13 cellular contexts compared by ENCODE assay signal in the genomic region with DNA sequence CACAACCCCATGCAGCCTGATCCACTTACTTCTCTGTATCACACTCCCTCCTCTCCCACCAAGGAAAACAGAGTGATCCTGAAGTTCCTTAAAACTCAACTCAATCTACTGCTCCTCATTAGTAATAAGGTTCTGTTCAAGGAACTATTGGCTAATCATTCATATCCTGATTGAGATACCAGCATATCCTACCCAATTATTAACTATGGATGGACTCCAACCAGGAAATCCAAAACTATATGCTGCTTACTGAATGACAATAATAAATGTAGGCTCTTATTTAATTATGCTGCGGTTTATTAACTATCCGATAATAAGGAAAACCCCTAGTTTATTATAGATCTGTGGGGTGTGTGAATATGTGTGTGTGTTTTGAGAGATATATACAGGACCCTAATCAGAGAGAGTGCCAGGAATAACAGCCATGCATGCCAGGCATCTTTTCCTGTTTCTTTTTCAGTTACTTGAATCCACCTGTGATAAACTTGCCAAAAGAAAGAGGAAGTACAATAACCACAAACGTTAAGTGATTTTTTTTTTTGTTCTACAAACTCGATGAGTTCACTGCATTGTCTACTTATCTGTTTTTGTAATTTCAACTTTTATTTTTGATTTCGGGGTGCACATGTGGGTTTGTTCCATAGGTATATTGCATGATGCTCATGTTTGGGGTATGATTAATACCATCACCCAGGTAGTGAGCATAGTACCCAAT.
A peak's percentile ranks its signal among the peaks of the same experiment; 100 is the strongest.
DNase-seq lines count a peak whose midpoint lies in the region; ATAC-seq and TF ChIP-seq lines count a peak whose summit lies in the region.
"Had no signal": no experiment of that assay in that cellular context is flagged by ENCODE, and none has a peak within 500 bp of the region (broad histone marks: within the 10 kb centered on the region; RNA-seq: fewer than 3 reads in every experiment).

No MANE protein-coding gene starts in this region.

- TF ChIP-seq CTCF in upper lobe of right lung (IDR thresholded peaks at IDR 0.05) (no peak), right atrium auricular region (IDR thresholded peaks at IDR 0.05) (no peak)

- intact Hi-C loops in upper lobe of right lung (cut with DNase I) = no loop called here

- H3K9me3 ChIP-seq in upper lobe of right lung = no peaks in the 10 kb centered on the region
- peaks cover 0 to 11% of the 10 kb centered on the region in 2 donors for H3K9me3 ChIP-seq in right atrium auricular region
- H3K9me3 ChIP-seq: thyroid gland had no signal

- H3K27me3 Mint-ChIP-seq in immature natural killer cell (ENCODE audit: low read depth in 3 of 3) = peaks cover 0 to 2% (median 0%) of the 10 kb centered on the region in 3 donors

- ATAC-seq in GM21786 (IDR thresholded peaks at IDR 0.05; ENCODE audit: unreplicated experiment) = peak; percentile 69
- ATAC-seq in upper lobe of right lung = no peak
- ATAC-seq: K562 had no signal

- H3K4me3 Mint-ChIP-seq in immature natural killer cell = peak overlapping the region; percentile 40 to 60 (median 46)

- H3K27ac Mint-ChIP-seq in immature natural killer cell = peak overlapping the region in 2 of 6 donors; percentile 22 to 78

- DNase-seq in SKM-1 treated with dmso at 0.1 percent for 144 hours (lab: John Stamatoyannopoulos, UW; ENCODE audit: unreplicated experiment) (peak; percentile 4), SKM-1 (lab: John Stamatoyannopoulos, UW; ENCODE audit: unreplicated experiment) (no peak), NAMALWA (ENCODE audit: low spot score) (peak; percentile 55), immature natural killer cell (peak in 1 of 3 donors; percentile 5), upper lobe of right lung (no peak), nucleus accumbens (lab: John Stamatoyannopoulos, UW) (no peak), right atrium auricular region (ENCODE audit: low spot score) (no peak)
- DNase-seq: 8988T; NK-92 treated with Interleukin-12 subunit alpha and Interleukin-12 subunit beta, amount 100 ng/mL, for 24 hours; thyroid gland had no signal

- H3K27ac ChIP-seq in upper lobe of right lung (no peak overlapping the region), right atrium auricular region (no peak overlapping the region)
- H3K27ac ChIP-seq: cardiac muscle cell, thyroid gland had no signal

- H3K4me1 Mint-ChIP-seq in immature natural killer cell = peaks cover 28 to 35% of the 10 kb centered on the region in 2 donors

- H3K36me3 ChIP-seq in upper lobe of right lung (no peaks in the 10 kb centered on the region), right atrium auricular region (no peaks in the 10 kb centered on the region)
- H3K36me3 ChIP-seq: cardiac muscle cell, thyroid gland had no signal

- no peaks in the 10 kb centered on the region for H3K4me1 ChIP-seq in upper lobe of right lung
- no peaks in the 10 kb centered on the region for H3K4me1 ChIP-seq in right atrium auricular region
- H3K4me1 ChIP-seq: thyroid gland had no signal

- peaks cover 0 to 3% (median 1%) of the 10 kb centered on the region in 3 donors for H3K36me3 Mint-ChIP-seq in immature natural killer cell

- H3K27me3 ChIP-seq in upper lobe of right lung (no peaks in the 10 kb centered on the region), right atrium auricular region (no peaks in the 10 kb centered on the region)
- H3K27me3 ChIP-seq: cardiac muscle cell, thyroid gland had no signal

- no peak overlapping the region for H3K4me3 ChIP-seq in upper lobe of right lung
- H3K4me3 ChIP-seq in right atrium auricular region = no peak overlapping the region
- H3K4me3 ChIP-seq: cardiac muscle cell, K562, thyroid gland had no signal

- H3K9me3 Mint-ChIP-seq in immature natural killer cell = no peaks in the 10 kb centered on the region

Comparison
In these comparisons a context has a peak if more than half of its experiments do, and no peak if none do; other contexts are left out.
1. DNase-seq: peak in SKM-1 treated with dmso at 0.1 percent for 144 hours (single experiment) and NAMALWA (single experiment); none in SKM-1 (single experiment), upper lobe of right lung (single experiment), nucleus accumbens (0 of 56) and right atrium auricular region (single experiment).